Comparison of ENCODE assay signal across 8 cellular contexts in the genomic region with DNA sequence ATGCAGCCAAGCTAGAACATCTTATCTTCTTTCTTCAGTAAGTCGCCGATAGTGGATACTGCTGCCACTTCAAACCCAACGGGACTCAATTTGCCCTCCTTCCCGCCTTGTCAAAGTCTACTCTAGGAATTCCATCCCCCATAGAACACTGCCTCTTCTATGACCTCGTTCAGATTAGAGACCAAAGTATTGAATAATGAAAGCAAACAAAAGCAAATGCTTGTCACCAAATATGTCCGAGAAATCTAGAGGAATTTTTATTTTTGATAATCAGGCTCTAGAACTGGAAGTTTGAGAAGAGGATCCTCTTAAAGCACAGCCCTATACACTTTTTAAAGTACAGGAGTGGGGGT. TPM values are rescaled to one million over a fixed set of nuclear protein-coding genes. Genes with fewer than 3 reads are reported as not detected.
A peak's percentile ranks its signal among the peaks of the same experiment; 100 is the strongest.
DNase-seq lines count a peak whose midpoint lies in the region; ATAC-seq, FAIRE-seq and TF ChIP-seq lines count a peak whose summit lies in the region.

No MANE protein-coding gene starts in this region.

- no peak overlapping the region for H3K27ac ChIP-seq in kidney (ENCODE audit: low read depth in 2 of 2, low read length in 2 of 2)
- no peak overlapping the region for H3K27ac ChIP-seq in thymus (ENCODE audit: low read depth)

- no peaks in the 10 kb centered on the region for H3K9me3 ChIP-seq in kidney (ENCODE audit: control insufficient read depth in 1 of 2, low read length in 2 of 2)
- H3K9me3 ChIP-seq in thymus (ENCODE audit: control insufficient read depth), result no peaks in the 10 kb centered on the region

- no peaks in the 10 kb centered on the region for H3K27me3 ChIP-seq in thymus (ENCODE audit: control insufficient read depth, insufficient read depth)

- peaks cover 43% of the 10 kb centered on the region for H3K4me1 Mint-ChIP-seq in activated T-cell treated with anti-CD3 and anti-CD28 coated beads, Interleukin-2, amount 50 U/mL, for 72 hours (ENCODE audit: low read depth)
- H3K4me1 Mint-ChIP-seq in activated naive CD8-positive, alpha-beta T cell treated with anti-CD3 and anti-CD28 coated beads, Interleukin-2, amount 10 ng/mL, durations not matched to agents 7 days and 5 days, result peaks cover 21% of the 10 kb centered on the region

- peak overlapping the region; percentile 80 to 95 for H3K9ac ChIP-seq in kidney (ENCODE audit: low read length in 2 of 2)

- no peak for TF ChIP-seq POLR2A in erythroblast (IDR thresholded peaks at IDR 0.05; ENCODE audit: low read length)

- H3K36me3 ChIP-seq in kidney (ENCODE audit: control insufficient read depth in 1 of 2, insufficient read depth in 2 of 2, low read length in 2 of 2) (peaks cover 2 to 4% of the 10 kb centered on the region in 2 donors), thymus (ENCODE audit: control insufficient read depth, insufficient read depth) (peaks cover 4% of the 10 kb centered on the region)

- H3K27ac Mint-ChIP-seq in activated T-cell treated with anti-CD3 and anti-CD28 coated beads, Interleukin-2, amount 50 U/mL, for 72 hours, result peak overlapping the region; percentile 87
- H3K27ac Mint-ChIP-seq in activated naive CD8-positive, alpha-beta T cell treated with anti-CD3 and anti-CD28 coated beads, Interleukin-2, amount 10 ng/mL, durations not matched to agents 7 days and 5 days, result peak overlapping the region; percentile 77

- no peak for FAIRE-seq in kidney (lab: Jason Lieb, UNC)

- H3K27me3 Mint-ChIP-seq in activated T-cell treated with anti-CD3 and anti-CD28 coated beads, Interleukin-2, amount 50 U/mL, for 72 hours (ENCODE audit: low read depth), result no peaks in the 10 kb centered on the region
- H3K27me3 Mint-ChIP-seq in activated naive CD8-positive, alpha-beta T cell treated with anti-CD3 and anti-CD28 coated beads, Interleukin-2, amount 10 ng/mL, durations not matched to agents 7 days and 5 days, result no peaks in the 10 kb centered on the region

- H3K36me3 Mint-ChIP-seq in activated T-cell treated with anti-CD3 and anti-CD28 coated beads, Interleukin-2, amount 50 U/mL, for 72 hours (ENCODE audit: insufficient read depth in 2 of 2), result peaks cover 6 to 8% of the 10 kb centered on the region in 2 donors
- peaks cover 11% of the 10 kb centered on the region for H3K36me3 Mint-ChIP-seq in activated naive CD8-positive, alpha-beta T cell treated with anti-CD3 and anti-CD28 coated beads, Interleukin-2, amount 10 ng/mL, durations not matched to agents 7 days and 5 days

- H3K4me3 ChIP-seq in kidney (ENCODE audit: low read length in 2 of 2) (peak overlapping the region; percentile 72 to 94), thymus (ENCODE audit: low read length) (peak overlapping the region; percentile 83)

- POLR2A ChIA-PET in activated naive CD8-positive, alpha-beta T cell treated with anti-CD3 and anti-CD28 coated beads, Interleukin-2, amount 10 ng/mL, durations not matched to agents 7 days and 5 days (lab: Charles Lee), result interaction anchor here (1.1 to 4.0 kb wide), 2 partner anchors 12 to 166 kb away, joined by 3 to 19 read pairs; a partner anchor contains a TSS

- no peak for DNase-seq in activated T-cell treated with anti-CD3 and anti-CD28 coated beads, Interleukin-2, amount 50 U/mL, for 72 hours
- no peak for DNase-seq in activated T-cell treated with anti-CD3 and anti-CD28 coated beads for 4 hours
- no peak for DNase-seq in activated naive CD8-positive, alpha-beta T cell treated with anti-CD3 and anti-CD28 coated beads, Interleukin-2, amount 10 ng/mL, durations not matched to agents 7 days and 5 days
- no peak for DNase-seq in kidney
- no peak for DNase-seq in erythroblast (lab: John Stamatoyannopoulos, UW)

- H3K4me3 Mint-ChIP-seq in activated T-cell treated with anti-CD3 and anti-CD28 coated beads, Interleukin-2, amount 50 U/mL, for 72 hours, result peak overlapping the region; percentile 96 to 98
- peak overlapping the region; percentile 92 for H3K4me3 Mint-ChIP-seq in activated naive CD8-positive, alpha-beta T cell treated with anti-CD3 and anti-CD28 coated beads, Interleukin-2, amount 10 ng/mL, durations not matched to agents 7 days and 5 days

- H3K4me1 ChIP-seq in kidney (ENCODE audit: control insufficient read depth in 1 of 2, insufficient read depth in 1 of 2, low read depth in 1 of 2, low read length in 2 of 2) (peaks cover 0 to 17% of the 10 kb centered on the region in 2 donors), thymus (ENCODE audit: control insufficient read depth, insufficient read depth, low read length) (peaks cover 19% of the 10 kb centered on the region)

- 24% methylated on average over 6 of the region's 6 CpGs for whole genome bisulfite sequencing in thymus

- no peak for TF ChIP-seq CTCF in kidney (IDR thresholded peaks at IDR 0.05; ENCODE audit: borderline replicate concordance, extremely low read depth, insufficient read depth)

- ATAC-seq in activated T-cell treated with anti-CD3 and anti-CD28 coated beads, Interleukin-2, amount 50 U/mL, for 72 hours (replicated peaks in 1 of 2), result no peak
- no peak for ATAC-seq in activated naive CD8-positive, alpha-beta T cell treated with anti-CD3 and anti-CD28 coated beads, Interleukin-2, amount 10 ng/mL, durations not matched to agents 7 days and 5 days (ENCODE audit: low read depth)
- ATAC-seq in GM19023 (IDR thresholded peaks at IDR 0.05; ENCODE audit: unreplicated experiment), result no peak
- no peak for ATAC-seq in GM21737 (IDR thresholded peaks at IDR 0.05; ENCODE audit: unreplicated experiment)

- intact Hi-C loops in kidney (cut with DNase I), result no loop called here

- H3K9me3 Mint-ChIP-seq in activated T-cell treated with anti-CD3 and anti-CD28 coated beads, Interleukin-2, amount 50 U/mL, for 72 hours, result no peaks in the 10 kb centered on the region
- H3K9me3 Mint-ChIP-seq in activated naive CD8-positive, alpha-beta T cell treated with anti-CD3 and anti-CD28 coated beads, Interleukin-2, amount 10 ng/mL, durations not matched to agents 7 days and 5 days, result no peaks in the 10 kb centered on the region

RNA-seq across cellular contexts. Expression of a gene that starts 0.9 kb away (rescaled TPM):
- total RNA-seq in activated T-cell treated with anti-CD3 and anti-CD28 coated beads, Interleukin-2, amount 50 U/mL, for 72 hours, result 10 to 100 TPM; 22.1 to 27.4 TPM
- total RNA-seq in activated naive CD8-positive, alpha-beta T cell treated with anti-CD3 and anti-CD28 coated beads, Interleukin-2, amount 10 ng/mL, durations not matched to agents 7 days and 5 days, result 10 to 100 TPM; 15.8 to 16.3 TPM
- 27.3 TPM for total RNA-seq in kidney
- 22.9 TPM for polyA plus RNA-seq in kidney (ENCODE audit: insufficient read depth, low read depth, low replicate concordance)
- polyA plus RNA-seq in thymus, result 28.6 TPM

RNA-seq across cellular contexts. Expression of a gene that starts 12.7 kb away (rescaled TPM):
- 10 to 100 TPM; 22.0 to 29.8 TPM for total RNA-seq in activated T-cell treated with anti-CD3 and anti-CD28 coated beads, Interleukin-2, amount 50 U/mL, for 72 hours
- total RNA-seq in activated naive CD8-positive, alpha-beta T cell treated with anti-CD3 and anti-CD28 coated beads, Interleukin-2, amount 10 ng/mL, durations not matched to agents 7 days and 5 days, result 10 to 100 TPM; 30.4 to 34.3 TPM
- total RNA-seq in kidney, result 31.1 TPM
- polyA plus RNA-seq in kidney (ENCODE audit: insufficient read depth, low read depth, low replicate concordance) (20.6 TPM), thymus (15.6 TPM)

RNA-seq across cellular contexts. Expression of a gene that starts 20.9 kb away (rescaled TPM):
- total RNA-seq in activated T-cell treated with anti-CD3 and anti-CD28 coated beads, Interleukin-2, amount 50 U/mL, for 72 hours, result not detected
- total RNA-seq in activated naive CD8-positive, alpha-beta T cell treated with anti-CD3 and anti-CD28 coated beads, Interleukin-2, amount 10 ng/mL, durations not matched to agents 7 days and 5 days, result not detected
- total RNA-seq in kidney, result not detected
- polyA plus RNA-seq in kidney (ENCODE audit: insufficient read depth, low read depth, low replicate concordance), result not detected
- polyA plus RNA-seq in thymus, result 0.11 TPM
